Comparison of ENCODE assay signal across 7 cellular contexts in the genomic region with DNA sequence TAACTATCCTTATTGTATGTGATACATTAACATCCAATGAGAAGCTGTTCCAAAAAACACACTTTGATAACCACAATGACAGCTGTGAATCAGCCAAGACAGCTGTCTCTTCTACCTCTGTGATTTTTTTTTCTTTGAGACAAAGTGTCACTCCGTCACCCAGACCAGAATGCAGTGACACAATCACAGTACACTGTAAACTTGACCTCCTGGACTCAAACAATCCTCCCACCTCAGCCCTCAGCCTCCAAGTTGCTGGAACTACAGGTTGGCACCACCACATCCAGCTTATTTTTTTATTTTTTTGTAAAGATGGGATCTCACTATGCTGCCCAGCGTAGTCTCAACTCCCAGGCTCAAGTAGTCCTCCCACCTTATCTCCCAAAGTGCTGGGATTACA.
"Had no signal": no experiment of that assay in that cellular context is flagged by ENCODE, and none has a peak within 500 bp of the region (broad histone marks: within the 10 kb centered on the region; RNA-seq: fewer than 3 reads in every experiment).

No MANE protein-coding gene starts in this region.

- ATAC-seq: HCT116, K562 had no signal

- DNase-seq: GM23248, GOT3, H7, HFFc6, IMR-90 had no signal
